15 cellular contexts compared by ENCODE assay signal in the genomic region with DNA sequence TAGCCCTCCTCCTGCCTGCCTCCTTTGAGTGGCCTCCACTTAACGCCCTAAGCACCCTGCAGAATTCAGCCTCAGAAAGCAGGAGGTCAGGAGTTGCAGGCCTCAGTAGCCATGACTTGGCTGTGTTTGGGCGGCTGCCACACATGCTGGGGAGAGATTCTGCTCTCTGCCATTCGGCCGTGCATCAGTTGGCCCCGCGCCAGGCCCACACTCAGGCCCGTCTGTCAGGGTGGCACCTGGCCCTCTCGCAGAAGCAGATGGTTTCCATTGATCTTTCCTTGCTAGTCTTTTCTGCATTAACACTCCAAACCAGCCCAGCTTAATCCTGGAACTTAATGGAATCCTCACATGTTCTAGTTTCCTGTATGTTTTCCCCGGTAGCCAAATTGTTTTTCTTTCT. TPM values are rescaled to one million over a fixed set of nuclear protein-coding genes. Genes with fewer than 3 reads are reported as not detected.
DNase-seq lines count a peak whose midpoint lies in the region; ATAC-seq and TF ChIP-seq lines count a peak whose summit lies in the region.
"Had no signal": no experiment of that assay in that cellular context is flagged by ENCODE, and none has a peak within 500 bp of the region (broad histone marks: within the 10 kb centered on the region; RNA-seq: fewer than 3 reads in every experiment).

No MANE protein-coding gene starts in this region.

- no peak for ATAC-seq in GM21447 (IDR thresholded peaks at IDR 0.05; ENCODE audit: unreplicated experiment)
- ATAC-seq: activated CD8-positive, alpha-beta T cell treated with anti-CD3 and anti-CD28 coated beads for 36 hours; GM23338; natural killer cell treated with Interleukin-12 subunit alpha and Interleukin-12 subunit beta and Interleukin-15 and Interleukin-18, amount 100 ng/mL, for 72 hours had no signal

- in situ Hi-C loops in GM13976 (cut with MboI; ENCODE audit: low sequenced_read_pairs, unreplicated experiment) = loop anchor here (25.0 kb wide), 1 partner anchor 237 kb away; no protein-coding TSS in a partner anchor

- no peak for TF ChIP-seq CTCF in GM13976 (IDR thresholded peaks at IDR 0.05; ENCODE audit: borderline replicate concordance, control extremely low read depth, extremely low read depth, insufficient read depth, missing control alignments)

- DNase-seq in DMS53 (lab: John Stamatoyannopoulos, UW) (peak; percentile 91), NCI-H1694 treated with DMSO at 0.1 percent for 48 hours (lab: John Stamatoyannopoulos, UW) (peak; percentile 85), NCI-H748 (lab: John Stamatoyannopoulos, UW; ENCODE audit: unreplicated experiment) (peak; percentile 90), cerebellum (ENCODE audit: low spot score) (peak; percentile 82), GM13976 (ENCODE audit: low spot score) (no peak), germinal center (ENCODE audit: low spot score) (no peak)
- no peak for DNase-seq in activated CD4-positive, alpha-beta T cell treated with anti-CD3 and anti-CD28 coated beads, Interleukin-2, amount 50 U/mL, for 48 hours
- DNase-seq: activated CD8-positive, alpha-beta T cell treated with anti-CD3 and anti-CD28 coated beads for 36 hours; AML-193; kidney glomerular epithelial cell; MM.1S; T1000 had no signal

RNA-seq across cellular contexts. Expression of gene ATP6AP2, which starts 30.7 kb away (rescaled TPM):
- total RNA-seq in cerebellum = 96.6 TPM

Comparison
In these comparisons a context has a peak if more than half of its experiments do, and no peak if none do; other contexts are left out.
1. DNase-seq: peak in DMS53 (single experiment), NCI-H1694 treated with DMSO at 0.1 percent for 48 hours (single experiment), NCI-H748 (single experiment) and cerebellum (single experiment); none in activated CD4-positive, alpha-beta T cell treated with anti-CD3 and anti-CD28 coated beads, Interleukin-2, amount 50 U/mL, for 48 hours (0 of 2), GM13976 (single experiment) and germinal center (single experiment).